10 cellular contexts compared by ENCODE assay signal in the genomic region with DNA sequence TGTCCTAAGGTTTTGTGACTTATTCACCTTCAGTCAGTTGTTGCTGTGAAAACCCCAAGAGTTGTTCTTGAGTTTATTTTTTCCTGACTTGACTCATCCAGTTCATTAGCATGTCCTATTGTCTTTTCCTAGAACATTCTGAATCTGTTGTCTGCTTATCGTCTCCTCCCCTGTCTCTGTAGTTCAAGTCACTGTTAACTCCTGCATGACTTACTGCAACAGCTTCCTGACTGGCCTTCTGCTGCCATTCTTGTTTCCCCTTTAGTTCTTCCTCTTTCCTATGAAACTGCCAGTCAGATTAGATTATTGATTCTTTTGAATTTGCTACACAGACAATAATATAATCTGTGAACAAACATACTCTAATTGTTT.
DNase-seq lines count a peak whose midpoint lies in the region; ATAC-seq, FAIRE-seq and TF ChIP-seq lines count a peak whose summit lies in the region.
"Had no signal": no experiment of that assay in that cellular context is flagged by ENCODE, and none has a peak within 500 bp of the region (broad histone marks: within the 10 kb centered on the region; RNA-seq: fewer than 3 reads in every experiment).

No MANE protein-coding gene starts in this region.

- CTCF ChIA-PET in endothelial cell of umbilical vein (lab: Charles Lee) (interaction anchor here (1.5 to 1.9 kb wide), 2 partner anchors 27 to 316 kb away, joined by 3 to 5 read pairs; no protein-coding TSS in a partner anchor), OCI-LY7 (lab: Charles Lee; ENCODE audit: unreplicated experiment) (no interaction called here)

- intact Hi-C loops in endothelial cell of umbilical vein (cut with micrococcal nuclease) = loop anchor here (5.0 kb wide), 1 partner anchor 48 kb away; no protein-coding TSS in a partner anchor
- intact Hi-C loops in OCI-LY7 (cut with micrococcal nuclease; ENCODE audit: unreplicated experiment) = no loop called here

- H3K4me2 ChIP-seq in endothelial cell of umbilical vein (ENCODE audit: insufficient read depth, low read length) (peak overlapping the region; percentile 57), OCI-LY7 (ENCODE audit: low read length) (no peak overlapping the region)

- H3K9me3 ChIP-seq in endothelial cell of umbilical vein (replicated peaks; ENCODE audit: control insufficient read depth, insufficient read depth, low read length) = no peaks in the 10 kb centered on the region
- peaks cover under 1% of the 10 kb centered on the region; the same call in 1 of the 2 replicates for H3K9me3 ChIP-seq in OCI-LY7 (ENCODE audit: low read length)

- dilution Hi-C loops in endothelial cell of umbilical vein (cut with MboI; ENCODE audit: extremely low pct_ligation_motif_present, low sequenced_read_pairs) = no loop called here

- no peaks in the 10 kb centered on the region for H3K27me3 ChIP-seq in endothelial cell of umbilical vein (ENCODE audit: control insufficient read depth in 2 of 2, insufficient read depth in 2 of 2, low read length in 2 of 2)

- H4K20me1 ChIP-seq in endothelial cell of umbilical vein (replicated peaks; ENCODE audit: control insufficient read depth, extremely low read depth, insufficient read depth, low read length) (no peaks in the 10 kb centered on the region), OCI-LY7 (ENCODE audit: insufficient read depth, low read length) (no peaks in the 10 kb centered on the region)

- FAIRE-seq in endothelial cell of umbilical vein (lab: Jason Lieb, UNC) = peak; percentile 87

- H3K36me3 Mint-ChIP-seq in activated T-cell treated with anti-CD3 and anti-CD28 coated beads, Interleukin-2, amount 50 U/mL, for 72 hours (ENCODE audit: insufficient read depth in 2 of 2) = peaks cover 14 to 17% of the 10 kb centered on the region in 2 donors
- peaks cover 15% of the 10 kb centered on the region for H3K36me3 Mint-ChIP-seq in progenitor cell of endocrine pancreas (ENCODE audit: insufficient read depth)

- H2AFZ ChIP-seq in endothelial cell of umbilical vein (ENCODE audit: low read depth, low read length) (peak overlapping the region; percentile 18), OCI-LY7 (ENCODE audit: low read length) (no peak overlapping the region)
- H2AFZ ChIP-seq: parathyroid adenoma had no signal

- H3K27ac Mint-ChIP-seq in activated T-cell treated with anti-CD3 and anti-CD28 coated beads, Interleukin-2, amount 50 U/mL, for 72 hours = peak overlapping the region; percentile 92
- peak overlapping the region; percentile 11 for H3K27ac Mint-ChIP-seq in progenitor cell of endocrine pancreas

- TF ChIP-seq POLR2A in endothelial cell of umbilical vein (IDR thresholded peaks at IDR 0.05; ENCODE audit: low read depth, low read length) = no peak

- H3K4me3 Mint-ChIP-seq in activated T-cell treated with anti-CD3 and anti-CD28 coated beads, Interleukin-2, amount 50 U/mL, for 72 hours = peak overlapping the region; percentile 0 to 46
- no peak overlapping the region for H3K4me3 Mint-ChIP-seq in progenitor cell of endocrine pancreas (ENCODE audit: low read depth)

- peaks cover 2% of the 10 kb centered on the region for H3K79me2 ChIP-seq in endothelial cell of umbilical vein (ENCODE audit: control insufficient read depth, insufficient read depth, low read length)
- no peaks in the 10 kb centered on the region for H3K79me2 ChIP-seq in OCI-LY7 (ENCODE audit: insufficient read depth, low read depth, low read length)

- no peaks in the 10 kb centered on the region for H3K9me1 ChIP-seq in endothelial cell of umbilical vein (replicated peaks; ENCODE audit: control insufficient read depth, extremely low read depth, insufficient read depth, low read length)

- no peaks in the 10 kb centered on the region for H3K9me2 ChIP-seq in OCI-LY7 (ENCODE audit: insufficient read depth, low read length)

- H3K9me3 Mint-ChIP-seq in activated T-cell treated with anti-CD3 and anti-CD28 coated beads, Interleukin-2, amount 50 U/mL, for 72 hours = peaks cover under 1 to 6% of the 10 kb centered on the region in 2 donors
- H3K9me3 Mint-ChIP-seq in progenitor cell of endocrine pancreas (ENCODE audit: low read depth) = peaks cover 16% of the 10 kb centered on the region

- DNase-seq in activated T-cell treated with anti-CD3 and anti-CD28 coated beads, Interleukin-2, amount 50 U/mL, for 72 hours = no peak
- DNase-seq in activated T-cell treated with anti-CD3 and anti-CD28 coated beads, Interleukin-2, amount 50 U/mL, for 48 hours = no peak
- peak; percentile 15 for DNase-seq in NCI-H69 (lab: John Stamatoyannopoulos, UW)
- peak; percentile 73 for DNase-seq in endothelial cell of umbilical vein (ENCODE audit: low read depth, low spot score)
- no peak for DNase-seq in progenitor cell of endocrine pancreas (ENCODE audit: low spot score, unreplicated experiment)
- no peak for DNase-seq in ureter (ENCODE audit: low spot score)
- DNase-seq in OCI-LY7 (ENCODE audit: low spot score) = no peak
- no peak for DNase-seq in SHP77 (lab: John Stamatoyannopoulos, UW)

- POLR2A ChIA-PET in endothelial cell of umbilical vein (lab: Charles Lee) (no interaction called here), OCI-LY7 (lab: Charles Lee) (no interaction called here)

- no peaks in the 10 kb centered on the region for H3K36me3 ChIP-seq in endothelial cell of umbilical vein (ENCODE audit: control insufficient read depth in 2 of 2, extremely low read depth in 1 of 2, insufficient read depth in 2 of 2, low read length in 2 of 2)
- H3K36me3 ChIP-seq in OCI-LY7 (ENCODE audit: insufficient read depth, low read length) = no peaks in the 10 kb centered on the region

- TF ChIP-seq CTCF in endothelial cell of umbilical vein (IDR thresholded peaks at IDR 0.05; ENCODE audit: extremely low read depth in 1 of 2, insufficient read depth in 1 of 2, low read depth in 1 of 2, low read length in 2 of 2) = no peak
- TF ChIP-seq CTCF in progenitor cell of endocrine pancreas (IDR thresholded peaks at IDR 0.05; ENCODE audit: unreplicated experiment) = no peak
- TF ChIP-seq CTCF in OCI-LY7 (conservative IDR thresholded peaks at IDR 0.05; ENCODE audit: low read length) = no peak

- ATAC-seq in activated T-cell treated with anti-CD3 and anti-CD28 coated beads, Interleukin-2, amount 50 U/mL, for 72 hours (replicated peaks in 1 of 2) = peak; percentile 79 to 86

- peak overlapping the region; percentile 58 for H3K27ac ChIP-seq in endothelial cell of umbilical vein (ENCODE audit: insufficient read depth, low read depth, low read length)
- H3K27ac ChIP-seq in OCI-LY7 (ENCODE audit: low read depth, low read length, poor library complexity, severe bottlenecking) = no peak overlapping the region
- H3K27ac ChIP-seq: parathyroid adenoma, VCaP had no signal

- peaks cover 25% of the 10 kb centered on the region for H3K4me1 ChIP-seq in endothelial cell of umbilical vein (ENCODE audit: control insufficient read depth, extremely low read depth, insufficient read depth, low read length)
- peaks cover 5% of the 10 kb centered on the region for H3K4me1 ChIP-seq in OCI-LY7 (ENCODE audit: insufficient read depth, low read length, poor library complexity, severe bottlenecking)
- H3K4me1 ChIP-seq: parathyroid adenoma had no signal

- no peaks in the 10 kb centered on the region for H3K27me3 Mint-ChIP-seq in activated T-cell treated with anti-CD3 and anti-CD28 coated beads, Interleukin-2, amount 50 U/mL, for 72 hours (ENCODE audit: low read depth)
- H3K27me3 Mint-ChIP-seq in progenitor cell of endocrine pancreas = no peaks in the 10 kb centered on the region

- H3K4me1 Mint-ChIP-seq in activated T-cell treated with anti-CD3 and anti-CD28 coated beads, Interleukin-2, amount 50 U/mL, for 72 hours (ENCODE audit: low read depth) = peaks cover 23% of the 10 kb centered on the region
- H3K4me1 Mint-ChIP-seq in progenitor cell of endocrine pancreas (ENCODE audit: low read depth) = peaks cover 4% of the 10 kb centered on the region

- H3K4me3 ChIP-seq in endothelial cell of umbilical vein (replicated peaks in 1 of 3; ENCODE audit: insufficient read depth in 1 of 3, low read depth in 1 of 3, low read length in 3 of 3) = no peak overlapping the region
- H3K4me3 ChIP-seq in OCI-LY7 (ENCODE audit: low read depth, low read length, poor library complexity, severe bottlenecking) = no peak overlapping the region

- no peak overlapping the region for H3K9ac ChIP-seq in endothelial cell of umbilical vein (replicated peaks; ENCODE audit: extremely low read depth, insufficient read depth, low read length)
- H3K9ac ChIP-seq: parathyroid adenoma had no signal

- BruUV-seq in endothelial cell of umbilical vein (replicated peaks; lab: Mats Ljungman, UMichigan) (no TSS peak), OCI-LY7 (replicated peaks; lab: Mats Ljungman, UMichigan) (no TSS peak)

TF ChIP-seq in endothelial cell of umbilical vein, 7 proteins besides CTCF, POLR2A, EP300 and RAD21:
- TF ChIP-seq JUN (IDR thresholded peaks at IDR 0.05; ENCODE audit: borderline replicate concordance, insufficient read depth, insufficient read length, low read depth) = no peak
- peak; percentile 51 for TF ChIP-seq GATA2 (IDR thresholded peaks at IDR 0.05; ENCODE audit: insufficient read depth, insufficient read length, low read depth, low read length)
- TF ChIP-seq, protein P1, sequence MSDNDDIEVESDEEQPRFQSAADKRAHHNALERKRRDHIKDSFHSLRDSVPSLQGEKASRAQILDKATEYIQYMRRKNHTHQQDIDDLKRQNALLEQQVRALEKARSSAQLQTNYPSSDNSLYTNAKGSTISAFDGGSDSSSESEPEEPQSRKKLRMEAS (IDR thresholded peaks at IDR 0.05; ENCODE audit: insufficient read depth, insufficient read length) = no peak
- TF ChIP-seq POLR2AphosphoS5 (IDR thresholded peaks at IDR 0.05; ENCODE audit: insufficient read depth, low read depth, low read length) = peak; percentile 20
- TF ChIP-seq EZH2 (IDR thresholded peaks at IDR 0.05; ENCODE audit: borderline replicate concordance, low read depth, low read length, severe bottlenecking) = no peak
- no peak for TF ChIP-seq MYC (IDR thresholded peaks at IDR 0.05; ENCODE audit: low read depth, low read length)
- TF ChIP-seq FOS (IDR thresholded peaks at IDR 0.05; ENCODE audit: borderline replicate concordance, insufficient read depth, low read length) = peak; percentile 59

Comparison
In these comparisons a context has a peak if more than half of its experiments do, and no peak if none do; other contexts are left out.
1. DNase-seq: peak in NCI-H69 (single experiment) and endothelial cell of umbilical vein (single experiment); none in activated T-cell treated with anti-CD3 and anti-CD28 coated beads, Interleukin-2, amount 50 U/mL, for 72 hours (0 of 2), activated T-cell treated with anti-CD3 and anti-CD28 coated beads, Interleukin-2, amount 50 U/mL, for 48 hours (0 of 2), progenitor cell of endocrine pancreas (single experiment), ureter (single experiment), OCI-LY7 (single experiment) and SHP77 (0 of 2).